ENCODE assay signal across 1 cellular context in the genomic region with DNA sequence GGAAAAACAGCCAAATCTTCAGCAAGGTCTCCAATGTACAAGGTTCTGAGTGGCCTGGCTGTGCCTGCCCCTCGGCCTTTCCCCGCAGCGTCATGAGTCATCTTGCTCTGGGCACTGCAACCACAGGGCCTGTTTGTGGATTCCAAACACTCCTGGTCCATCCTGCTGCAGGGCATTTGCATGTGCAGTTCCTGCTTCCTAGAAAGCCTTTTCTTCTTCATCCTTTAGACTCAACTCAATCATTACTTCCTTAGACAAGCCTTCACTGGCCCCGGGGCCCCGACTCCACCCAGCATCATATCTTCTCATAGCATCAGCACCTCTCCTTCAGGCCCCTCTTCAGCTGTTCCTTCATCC.
TF ChIP-seq lines count a peak whose summit lies in the region.

No MANE protein-coding gene starts in this region.

TF ChIP-seq in GM23338, 12 proteins besides CTCF, POLR2A, EP300 and RAD21 (continued from another document):
- TF ChIP-seq, protein P1, sequence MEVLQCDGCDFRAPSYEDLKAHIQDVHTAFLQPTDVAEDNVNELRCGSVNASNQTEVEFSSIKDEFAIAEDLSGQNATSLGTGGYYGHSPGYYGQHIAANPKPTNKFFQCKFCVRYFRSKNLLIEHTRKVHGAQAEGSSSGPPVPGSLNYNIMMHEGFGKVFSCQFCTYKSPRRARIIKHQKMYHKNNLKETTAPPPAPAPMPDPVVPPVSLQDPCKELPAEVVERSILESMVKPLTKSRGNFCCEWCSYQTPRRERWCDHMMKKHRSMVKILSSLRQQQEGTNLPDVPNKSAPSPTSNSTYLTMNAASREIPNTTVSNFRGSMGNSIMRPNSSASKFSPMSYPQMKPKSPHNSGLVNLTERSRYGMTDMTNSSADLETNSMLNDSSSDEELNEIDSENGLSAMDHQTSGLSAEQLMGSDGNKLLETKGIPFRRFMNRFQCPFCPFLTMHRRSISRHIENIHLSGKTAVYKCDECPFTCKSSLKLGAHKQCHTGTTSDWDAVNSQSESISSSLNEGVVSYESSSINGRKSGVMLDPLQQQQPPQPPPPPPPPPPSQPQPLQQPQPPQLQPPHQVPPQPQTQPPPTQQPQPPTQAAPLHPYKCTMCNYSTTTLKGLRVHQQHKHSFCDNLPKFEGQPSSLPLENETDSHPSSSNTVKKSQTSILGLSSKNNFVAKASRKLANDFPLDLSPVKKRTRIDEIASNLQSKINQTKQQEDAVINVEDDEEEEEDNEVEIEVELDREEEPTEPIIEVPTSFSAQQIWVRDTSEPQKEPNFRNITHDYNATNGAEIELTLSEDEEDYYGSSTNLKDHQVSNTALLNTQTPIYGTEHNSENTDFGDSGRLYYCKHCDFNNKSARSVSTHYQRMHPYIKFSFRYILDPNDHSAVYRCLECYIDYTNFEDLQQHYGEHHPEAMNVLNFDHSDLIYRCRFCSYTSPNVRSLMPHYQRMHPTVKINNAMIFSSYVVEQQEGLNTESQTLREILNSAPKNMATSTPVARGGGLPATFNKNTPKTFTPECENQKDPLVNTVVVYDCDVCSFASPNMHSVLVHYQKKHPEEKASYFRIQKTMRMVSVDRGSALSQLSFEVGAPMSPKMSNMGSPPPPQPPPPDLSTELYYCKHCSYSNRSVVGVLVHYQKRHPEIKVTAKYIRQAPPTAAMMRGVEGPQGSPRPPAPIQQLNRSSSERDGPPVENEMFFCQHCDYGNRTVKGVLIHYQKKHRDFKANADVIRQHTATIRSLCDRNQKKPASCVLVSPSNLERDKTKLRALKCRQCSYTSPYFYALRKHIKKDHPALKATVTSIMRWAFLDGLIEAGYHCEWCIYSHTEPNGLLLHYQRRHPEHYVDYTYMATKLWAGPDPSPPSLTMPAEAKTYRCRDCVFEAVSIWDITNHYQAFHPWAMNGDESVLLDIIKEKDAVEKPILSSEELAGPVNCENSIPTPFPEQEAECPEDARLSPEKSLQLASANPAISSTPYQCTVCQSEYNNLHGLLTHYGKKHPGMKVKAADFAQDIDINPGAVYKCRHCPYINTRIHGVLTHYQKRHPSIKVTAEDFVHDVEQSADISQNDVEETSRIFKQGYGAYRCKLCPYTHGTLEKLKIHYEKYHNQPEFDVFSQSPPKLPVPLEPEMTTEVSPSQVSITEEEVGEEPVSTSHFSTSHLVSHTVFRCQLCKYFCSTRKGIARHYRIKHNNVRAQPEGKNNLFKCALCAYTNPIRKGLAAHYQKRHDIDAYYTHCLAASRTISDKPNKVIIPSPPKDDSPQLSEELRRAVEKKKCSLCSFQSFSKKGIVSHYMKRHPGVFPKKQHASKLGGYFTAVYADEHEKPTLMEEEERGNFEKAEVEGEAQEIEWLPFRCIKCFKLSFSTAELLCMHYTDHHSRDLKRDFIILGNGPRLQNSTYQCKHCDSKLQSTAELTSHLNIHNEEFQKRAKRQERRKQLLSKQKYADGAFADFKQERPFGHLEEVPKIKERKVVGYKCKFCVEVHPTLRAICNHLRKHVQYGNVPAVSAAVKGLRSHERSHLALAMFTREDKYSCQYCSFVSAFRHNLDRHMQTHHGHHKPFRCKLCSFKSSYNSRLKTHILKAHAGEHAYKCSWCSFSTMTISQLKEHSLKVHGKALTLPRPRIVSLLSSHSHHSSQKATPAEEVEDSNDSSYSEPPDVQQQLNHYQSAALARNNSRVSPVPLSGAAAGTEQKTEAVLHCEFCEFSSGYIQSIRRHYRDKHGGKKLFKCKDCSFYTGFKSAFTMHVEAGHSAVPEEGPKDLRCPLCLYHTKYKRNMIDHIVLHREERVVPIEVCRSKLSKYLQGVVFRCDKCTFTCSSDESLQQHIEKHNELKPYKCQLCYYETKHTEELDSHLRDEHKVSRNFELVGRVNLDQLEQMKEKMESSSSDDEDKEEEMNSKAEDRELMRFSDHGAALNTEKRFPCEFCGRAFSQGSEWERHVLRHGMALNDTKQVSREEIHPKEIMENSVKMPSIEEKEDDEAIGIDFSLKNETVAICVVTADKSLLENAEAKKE (CRISPR knock-in tag; IDR thresholded peaks at IDR 0.05) = no peak
- TF ChIP-seq, protein P2, sequence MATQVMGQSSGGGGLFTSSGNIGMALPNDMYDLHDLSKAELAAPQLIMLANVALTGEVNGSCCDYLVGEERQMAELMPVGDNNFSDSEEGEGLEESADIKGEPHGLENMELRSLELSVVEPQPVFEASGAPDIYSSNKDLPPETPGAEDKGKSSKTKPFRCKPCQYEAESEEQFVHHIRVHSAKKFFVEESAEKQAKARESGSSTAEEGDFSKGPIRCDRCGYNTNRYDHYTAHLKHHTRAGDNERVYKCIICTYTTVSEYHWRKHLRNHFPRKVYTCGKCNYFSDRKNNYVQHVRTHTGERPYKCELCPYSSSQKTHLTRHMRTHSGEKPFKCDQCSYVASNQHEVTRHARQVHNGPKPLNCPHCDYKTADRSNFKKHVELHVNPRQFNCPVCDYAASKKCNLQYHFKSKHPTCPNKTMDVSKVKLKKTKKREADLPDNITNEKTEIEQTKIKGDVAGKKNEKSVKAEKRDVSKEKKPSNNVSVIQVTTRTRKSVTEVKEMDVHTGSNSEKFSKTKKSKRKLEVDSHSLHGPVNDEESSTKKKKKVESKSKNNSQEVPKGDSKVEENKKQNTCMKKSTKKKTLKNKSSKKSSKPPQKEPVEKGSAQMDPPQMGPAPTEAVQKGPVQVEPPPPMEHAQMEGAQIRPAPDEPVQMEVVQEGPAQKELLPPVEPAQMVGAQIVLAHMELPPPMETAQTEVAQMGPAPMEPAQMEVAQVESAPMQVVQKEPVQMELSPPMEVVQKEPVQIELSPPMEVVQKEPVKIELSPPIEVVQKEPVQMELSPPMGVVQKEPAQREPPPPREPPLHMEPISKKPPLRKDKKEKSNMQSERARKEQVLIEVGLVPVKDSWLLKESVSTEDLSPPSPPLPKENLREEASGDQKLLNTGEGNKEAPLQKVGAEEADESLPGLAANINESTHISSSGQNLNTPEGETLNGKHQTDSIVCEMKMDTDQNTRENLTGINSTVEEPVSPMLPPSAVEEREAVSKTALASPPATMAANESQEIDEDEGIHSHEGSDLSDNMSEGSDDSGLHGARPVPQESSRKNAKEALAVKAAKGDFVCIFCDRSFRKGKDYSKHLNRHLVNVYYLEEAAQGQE (IDR thresholded peaks at IDR 0.05; ENCODE audit: unreplicated experiment) = no peak
- TF ChIP-seq POLR2AphosphoS5 (IDR thresholded peaks at IDR 0.05; ENCODE audit: low read depth) = no peak
